In the genomic region with DNA sequence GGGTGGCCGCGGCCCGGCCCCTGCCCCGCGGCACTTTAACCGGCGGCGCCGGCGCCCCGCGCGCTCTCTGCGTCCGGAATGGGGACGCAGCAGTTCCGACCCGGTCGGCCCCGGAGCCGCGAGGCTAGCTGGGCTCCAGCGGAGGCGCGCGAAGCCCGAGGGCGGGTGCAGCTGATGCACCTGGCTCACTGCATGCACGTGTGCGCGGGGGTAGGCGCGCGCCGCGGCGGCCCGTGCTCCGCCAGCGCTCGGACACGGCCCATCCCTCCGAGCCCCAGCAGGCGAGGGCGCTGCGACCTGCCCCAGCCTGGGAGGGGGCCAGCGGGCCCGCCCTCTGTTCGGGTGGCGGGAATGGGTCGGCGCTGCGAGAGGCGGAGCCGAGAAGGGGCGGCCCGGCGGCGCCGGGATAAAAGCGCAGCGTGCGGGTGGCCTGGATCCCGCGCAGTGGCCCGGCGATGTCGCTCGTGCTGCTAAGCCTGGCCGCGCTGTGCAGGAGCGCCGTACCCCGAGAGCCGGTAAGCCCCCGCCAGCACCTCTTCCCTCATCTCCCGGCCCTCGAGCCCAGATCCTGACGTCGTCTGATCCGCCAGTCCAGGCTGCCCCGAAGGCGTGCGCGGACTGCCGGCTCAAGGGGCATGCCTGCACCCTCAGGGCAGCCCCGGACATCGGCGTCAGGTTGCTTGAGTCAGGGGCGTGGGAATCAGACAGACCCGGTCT, we compare ENCODE assay signal across 8 cellular contexts. TPM values are rescaled to one million over a fixed set of nuclear protein-coding genes. Genes with fewer than 3 reads are reported as not detected.
DNase-seq lines count a peak whose midpoint lies in the region; ATAC-seq and TF ChIP-seq lines count a peak whose summit lies in the region.

A gene with protein sequence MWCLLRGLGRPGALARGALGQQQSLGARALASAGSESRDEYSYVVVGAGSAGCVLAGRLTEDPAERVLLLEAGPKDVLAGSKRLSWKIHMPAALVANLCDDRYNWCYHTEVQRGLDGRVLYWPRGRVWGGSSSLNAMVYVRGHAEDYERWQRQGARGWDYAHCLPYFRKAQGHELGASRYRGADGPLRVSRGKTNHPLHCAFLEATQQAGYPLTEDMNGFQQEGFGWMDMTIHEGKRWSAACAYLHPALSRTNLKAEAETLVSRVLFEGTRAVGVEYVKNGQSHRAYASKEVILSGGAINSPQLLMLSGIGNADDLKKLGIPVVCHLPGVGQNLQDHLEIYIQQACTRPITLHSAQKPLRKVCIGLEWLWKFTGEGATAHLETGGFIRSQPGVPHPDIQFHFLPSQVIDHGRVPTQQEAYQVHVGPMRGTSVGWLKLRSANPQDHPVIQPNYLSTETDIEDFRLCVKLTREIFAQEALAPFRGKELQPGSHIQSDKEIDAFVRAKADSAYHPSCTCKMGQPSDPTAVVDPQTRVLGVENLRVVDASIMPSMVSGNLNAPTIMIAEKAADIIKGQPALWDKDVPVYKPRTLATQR (minus strand): TSS at position 286 of the 717 bp plus-strand sequence. CDS start 22,411 bp downstream, outside the sequence.
Gene IL17RB, plus strand, starts transcription at position 435 of the 717 bp plus-strand sequence. Its CDS starts 21 bp downstream, at position 456.

- DNase-seq in IMR-90 (no peak), glomerular visceral epithelial cell (ENCODE audit: extremely low spot score) (peak; percentile 42), posterior vena cava (ENCODE audit: low spot score) (no peak)
- peak; percentile 32 to 39 for DNase-seq in activated T-cell treated with anti-CD3 and anti-CD28 coated beads, Interleukin-2, amount 50 U/mL, for 48 hours

- no peak within 1 kb of the TSS for H3K18ac ChIP-seq in IMR-90 (ENCODE audit: low read depth, low read length)

- H3K23ac ChIP-seq in IMR-90 (ENCODE audit: low read depth, low read length), result no peak within 1 kb of the TSS

- TF ChIP-seq CTCF in IMR-90 (conservative IDR thresholded peaks at IDR 0.05; ENCODE audit: low read depth, low read length) (no peak), neutrophil (IDR thresholded peaks at IDR 0.05) (no peak)

- CTCF ChIA-PET in IMR-90 (lab: Yijun Ruan, JAX), result no interaction called here

- no peak within 1 kb of the TSS for H4K8ac ChIP-seq in IMR-90 (ENCODE audit: low read depth in 2 of 2, low read length in 2 of 2)

- H3K56ac ChIP-seq in IMR-90 (ENCODE audit: extremely low read depth, insufficient read depth, low read length), result no peak within 1 kb of the TSS

- TF ChIP-seq POLR2A in IMR-90 (IDR thresholded peaks at IDR 0.05; ENCODE audit: low read depth, low read length), result no peak

- H2AFZ ChIP-seq in IMR-90 (replicated peaks; ENCODE audit: low read length, poor library complexity), result peak within 1 kb of the TSS; percentile 90

- H3K14ac ChIP-seq in IMR-90 (replicated peaks; ENCODE audit: low read depth, low read length), result no peak within 1 kb of the TSS

- intact Hi-C loops in IMR-90 (cut with micrococcal nuclease) (no loop called here), posterior vena cava (cut with DNase I) (no loop called here)

- H3K4me1 ChIP-seq in ES-I3 (ENCODE audit: insufficient read depth, low read length) (peaks cover 29% of the 10 kb centered on the region), IMR-90 (ENCODE audit: control insufficient read depth, insufficient read depth, low read length) (no peaks in the 10 kb centered on the region; the same call in 1 of the 2 replicates), neutrophil (ENCODE audit: control insufficient read depth in 1 of 2, insufficient read depth in 1 of 2, low read depth in 1 of 2, low read length in 1 of 2) (peaks cover 15 to 17% of the 10 kb centered on the region in 2 experiments)

- no TSS peak for BruUV-seq in IMR-90 (replicated peaks; lab: Mats Ljungman, UMichigan)

- H3K27ac ChIP-seq in IMR-90 (ENCODE audit: insufficient read depth, low read length), result no peak within 1 kb of the TSS
- H3K27ac ChIP-seq in neutrophil, result no peak within 1 kb of the TSS

- H2AK5ac ChIP-seq in IMR-90 (ENCODE audit: low read depth, low read length), result no peak within 1 kb of the TSS

- H3K4me2 ChIP-seq in IMR-90 (ENCODE audit: low read depth, low read length), result peak within 1 kb of the TSS; percentile 75

- H2BK20ac ChIP-seq in IMR-90 (ENCODE audit: low read depth, low read length), result no peak within 1 kb of the TSS

- no peaks in the 10 kb centered on the region for H4K20me1 ChIP-seq in IMR-90 (ENCODE audit: insufficient read depth, low read length)

- peak within 1 kb of the TSS; percentile 50 for H2AK9ac ChIP-seq in IMR-90 (replicated peaks; ENCODE audit: low read depth, low read length, poor library complexity)

- H3K27me3 ChIP-seq in IMR-90 (ENCODE audit: control insufficient read depth, insufficient read depth, low read length) (peaks cover 58% of the 10 kb centered on the region), neutrophil (peaks cover 79% of the 10 kb centered on the region)

- H2BK5ac ChIP-seq in IMR-90 (ENCODE audit: low read depth, low read length, poor library complexity, severe bottlenecking), result no peak within 1 kb of the TSS

- TF ChIP-seq RAD21 in IMR-90 (IDR thresholded peaks at IDR 0.05; ENCODE audit: low read length), result no peak

- ATAC-seq in GM19467 (IDR thresholded peaks at IDR 0.05; ENCODE audit: unreplicated experiment), result peak; percentile 41
- ATAC-seq in IMR-90 (ENCODE audit: low read depth), result peak; percentile 62
- no peak for ATAC-seq in HG02938 (IDR thresholded peaks at IDR 0.05; ENCODE audit: unreplicated experiment)

- dilution Hi-C loops in IMR-90 (cut with HindIII; ENCODE audit: low sequenced_read_pairs, unreplicated experiment), result no loop called here

- H3K9ac ChIP-seq in ES-I3 (ENCODE audit: low read depth, low read length), result peak within 1 kb of the TSS; percentile 83
- H3K9ac ChIP-seq in IMR-90 (ENCODE audit: low read depth, low read length), result no peak within 1 kb of the TSS; the same call in 1 of the 2 replicates

- in situ Hi-C loops in IMR-90 (cut with MboI; ENCODE audit: low sequenced_read_pairs), result no loop called here

- no peaks in the 10 kb centered on the region for H3K79me1 ChIP-seq in IMR-90 (ENCODE audit: low read depth in 1 of 2, low read length in 2 of 2)

- H2BK120ac ChIP-seq in IMR-90 (ENCODE audit: low read depth, low read length), result no peak within 1 kb of the TSS

- POLR2A ChIA-PET in IMR-90 (lab: Charles Lee; ENCODE audit: unreplicated experiment), result no interaction called here

- no peak within 1 kb of the TSS for H4K91ac ChIP-seq in IMR-90 (ENCODE audit: insufficient read depth, low read depth, low read length)

- WGBS in IMR-90 (ENCODE audit: extremely low coverage in 2 of 2, insufficient read length in 1 of 2), 2 experiments, result 5% methylated on average over 52 of the region's 91 CpGs; no CpG with 5 or more reads in 1 of the 2 experiments

- H3K9me3 ChIP-seq in ES-I3 (ENCODE audit: control insufficient read depth, insufficient read depth, low read length) (no peaks in the 10 kb centered on the region), IMR-90 (ENCODE audit: control insufficient read depth, insufficient read depth, low read length) (peaks cover 3% of the 10 kb centered on the region; the same call in 1 of the 2 replicates), neutrophil (no peaks in the 10 kb centered on the region)

- H3K36me3 ChIP-seq in ES-I3 (ENCODE audit: insufficient read depth, low read length), result no peaks in the 10 kb centered on the region
- H3K36me3 ChIP-seq in IMR-90 (ENCODE audit: control insufficient read depth, insufficient read depth, low read length), result no peaks in the 10 kb centered on the region
- no peaks in the 10 kb centered on the region for H3K36me3 ChIP-seq in neutrophil

- H2BK15ac ChIP-seq in IMR-90 (ENCODE audit: low read depth, low read length), result no peak within 1 kb of the TSS

- H4K5ac ChIP-seq in IMR-90 (ENCODE audit: low read depth, low read length), result no peak within 1 kb of the TSS

- no peaks in the 10 kb centered on the region for H3K9me1 ChIP-seq in IMR-90 (ENCODE audit: insufficient read depth, low read length)

- H3K4ac ChIP-seq in IMR-90 (ENCODE audit: low read depth, low read length), result no peak within 1 kb of the TSS

- H3K4me3 ChIP-seq in IMR-90 (ENCODE audit: insufficient read depth, low read depth, low read length) (peak within 1 kb of the TSS; percentile 42), neutrophil (ENCODE audit: low read depth in 1 of 2, low read length in 1 of 2) (peak within 1 kb of the TSS; percentile 57 to 66)

TF ChIP-seq in IMR-90, 13 proteins besides CTCF, POLR2A, EP300 and RAD21 (continues in another document):
- TF ChIP-seq BHLHE40 (IDR thresholded peaks at IDR 0.05; ENCODE audit: low read depth, low read length) (no peak), CHD1 (IDR thresholded peaks at IDR 0.05; ENCODE audit: low read depth, low read length) (no peak), MAFK (IDR thresholded peaks at IDR 0.05; ENCODE audit: low read depth, low read length) (no peak), CEBPB (IDR thresholded peaks at IDR 0.05; ENCODE audit: low read depth, low read length) (no peak), MAZ (IDR thresholded peaks at IDR 0.05; ENCODE audit: borderline replicate concordance, low read depth, low read length) (no peak), MXI1 (IDR thresholded peaks at IDR 0.05; ENCODE audit: borderline replicate concordance, low read depth, low read length) (no peak), NFE2L2 (IDR thresholded peaks at IDR 0.05; ENCODE audit: low read depth, low read length) (no peak), SMC3 (IDR thresholded peaks at IDR 0.05; ENCODE audit: low read depth, low read length) (no peak), RFX5 (IDR thresholded peaks at IDR 0.05; ENCODE audit: low read depth, low read length) (no peak), ELK1 (IDR thresholded peaks at IDR 0.05; ENCODE audit: borderline replicate concordance, low read depth, low read length) (no peak)

RNA-seq across cellular contexts. Expression of the first gene that starts in this region (rescaled TPM):
- total RNA-seq in IMR-90 (2012; rRNA removed), result under 0.01 and 0.28 TPM in 2 replicates
- polyA plus RNA-seq in IMR-90 (2012; rRNA removed), result 0.07 and 0.19 TPM in 2 replicates
- polyA plus RNA-seq in IMR-90 (2012; cell fraction: cytosol; rRNA removed), result 0.02 and 0.08 TPM in 2 replicates
- 0.23 and 0.29 TPM in 2 replicates for polyA plus RNA-seq in IMR-90 (2012; cell fraction: nucleus; rRNA removed; ENCODE audit: low replicate concordance)
- 1 to 10 TPM; 2.0 to 3.7 TPM for total RNA-seq in posterior vena cava

RNA-seq across cellular contexts. Expression of gene IL17RB, which starts in this region (rescaled TPM):
- total RNA-seq in IMR-90 (2012; rRNA removed), result under 0.01 TPM in 1 of 2 replicates, not detected in the other
- 0.09 TPM in 1 of 2 replicates, not detected in the other for polyA plus RNA-seq in IMR-90 (2012; rRNA removed)
- polyA plus RNA-seq in IMR-90 (2012; cell fraction: cytosol; rRNA removed), result 0.03 TPM in 1 of 2 replicates, not detected in the other
- polyA plus RNA-seq in IMR-90 (2012; cell fraction: nucleus; rRNA removed; ENCODE audit: low replicate concordance), result 0.12 and 0.25 TPM in 2 replicates
- total RNA-seq in posterior vena cava, result under 1 TPM; 0.33 to 0.46 TPM

Comparison
In these comparisons a context has a peak if more than half of its experiments do, and no peak if none do; other contexts are left out.
1. Peak in ATAC-seq, H3K4me3 ChIP-seq and H3K4me2 ChIP-seq in IMR-90; RNA of the genes that start here not detected or under 1 TPM.
2. DNase-seq: peak in activated T-cell treated with anti-CD3 and anti-CD28 coated beads, Interleukin-2, amount 50 U/mL, for 48 hours (2 of 2) and glomerular visceral epithelial cell (single experiment); none in IMR-90 (single experiment) and posterior vena cava (single experiment).